In the genomic region with DNA sequence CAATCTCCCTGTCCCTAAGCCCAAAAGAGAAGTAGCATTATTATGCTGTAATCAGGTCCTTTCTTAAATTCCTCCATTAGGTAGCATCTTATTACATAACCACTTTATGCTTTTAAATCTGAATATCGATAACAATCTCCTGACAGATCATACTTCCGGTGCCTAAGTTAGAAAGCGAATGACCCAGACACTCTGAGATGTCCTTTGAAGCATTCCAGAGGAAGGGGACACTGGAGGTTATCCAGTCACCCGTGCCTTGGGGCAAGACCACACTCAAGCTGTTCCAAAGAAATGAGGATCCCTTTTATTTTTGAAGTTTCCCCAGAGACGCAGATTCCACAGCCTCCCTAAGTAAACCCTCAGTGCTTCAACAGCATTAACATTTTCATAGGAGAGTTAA, we compare ENCODE assay signal across 15 cellular contexts.
"Had no signal": no experiment of that assay in that cellular context is flagged by ENCODE, and none has a peak within 500 bp of the region (broad histone marks: within the 10 kb centered on the region; RNA-seq: fewer than 3 reads in every experiment).

No MANE protein-coding gene starts in this region.

- H3K4me3 ChIP-seq: adrenal gland, heart left ventricle, right atrium auricular region, testis had no signal

- DNase-seq: activated B cell treated with CpG ODN at 0.5 μM for 24 hours; activated CD4-positive, alpha-beta T cell treated with anti-CD3 and anti-CD28 coated beads, Interleukin-2, amount 10 ng/mL, durations not matched to agents 24 days and 14 days; activated CD8-positive, alpha-beta memory T cell treated with anti-CD3 and anti-CD28 coated beads for 24 hours; activated naive CD4-positive, alpha-beta T cell treated with anti-CD3 and anti-CD28 coated beads, Interleukin-2, amount 50 U/mL, for 16 hours; activated T-cell treated with anti-CD3 and anti-CD28 coated beads for 4 hours; adrenal gland; dermis blood vessel endothelial cell; heart left ventricle; mesendoderm; stimulated activated CD4-positive, alpha-beta T cell treated with anti-CD3 and anti-CD28 coated beads, Interleukin-4, amount 100 ng/mL, for 1 hour; stimulated activated CD8-positive, alpha-beta memory T cell treated with anti-CD3 and anti-CD28 coated beads, Interleukin-4, amount 100 ng/mL, for 48 hours; testis had no signal

- H3K27me3 ChIP-seq: heart left ventricle, right atrium auricular region, testis had no signal

- H3K4me1 ChIP-seq: adrenal gland, testis had no signal

- H3K27ac ChIP-seq: adrenal gland, testis had no signal

- H3K36me3 ChIP-seq: adrenal gland, heart left ventricle, right atrium auricular region had no signal

- H3K9me3 ChIP-seq: adrenal gland, heart left ventricle, right atrium auricular region, testis had no signal

- ATAC-seq: activated T-helper 17 cell treated with anti-CD3 and anti-CD28 coated beads, Interleukin-2, amount 50 U/mL, for 72 hours; heart left ventricle; left lobe of liver had no signal
